Comparison of ENCODE assay signal across 22 cellular contexts in the genomic region with DNA sequence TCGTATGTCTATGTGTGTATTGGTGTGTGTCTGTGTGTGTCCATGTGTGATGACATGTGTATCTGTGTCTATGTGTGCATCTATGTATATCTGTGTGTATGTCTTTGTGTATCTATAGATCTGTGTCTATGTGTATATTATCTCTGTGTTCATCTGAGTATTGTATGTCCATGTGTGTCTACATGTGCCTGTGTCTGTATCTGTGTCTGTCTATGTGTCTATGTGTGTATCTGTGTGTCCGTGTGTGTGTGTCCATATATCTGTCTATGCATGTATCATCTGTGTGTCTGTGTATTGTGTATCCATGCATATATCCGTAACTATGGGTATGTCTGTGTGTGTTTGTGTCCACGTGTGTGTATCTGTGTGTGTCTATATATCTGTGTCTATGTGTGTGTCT. TPM values are rescaled to one million over a fixed set of nuclear protein-coding genes. Genes with fewer than 3 reads are reported as not detected.
DNase-seq lines count a peak whose midpoint lies in the region; ATAC-seq and TF ChIP-seq lines count a peak whose summit lies in the region.
"Had no signal": no experiment of that assay in that cellular context is flagged by ENCODE, and none has a peak within 500 bp of the region (broad histone marks: within the 10 kb centered on the region; RNA-seq: fewer than 3 reads in every experiment).

No MANE protein-coding gene starts in this region.

- TF ChIP-seq CTCF in Caco-2 (IDR thresholded peaks at IDR 0.05; ENCODE audit: insufficient read depth in 1 of 2, low read depth in 1 of 2, low read length in 1 of 2, severe bottlenecking in 1 of 2, unreplicated experiment in 1 of 2): no peak
- TF ChIP-seq CTCF in Panc1 (IDR thresholded peaks at IDR 0.05): no peak
- TF ChIP-seq CTCF in progenitor cell of endocrine pancreas (IDR thresholded peaks at IDR 0.05; ENCODE audit: unreplicated experiment): no peak
- TF ChIP-seq CTCF in osteoblast (IDR thresholded peaks at IDR 0.05; ENCODE audit: extremely low read depth, low read depth, low read length): no peak

- H3K4me3 ChIP-seq in Caco-2 (ENCODE audit: low read depth, low read length) (no peak overlapping the region), Panc1 (ENCODE audit: low read depth in 2 of 2, low read length in 2 of 2) (no peak overlapping the region), osteoblast (ENCODE audit: insufficient read depth, low read length) (no peak overlapping the region)
- H3K4me3 ChIP-seq: A549, Peyer's patch had no signal

- no peak overlapping the region for H3K4me3 Mint-ChIP-seq in Caco-2 (ENCODE audit: unreplicated experiment)
- H3K4me3 Mint-ChIP-seq in immature natural killer cell: peak overlapping the region in 3 of 5 donors; percentile 3 to 43 (median 10)
- H3K4me3 Mint-ChIP-seq in progenitor cell of endocrine pancreas (ENCODE audit: low read depth): peak overlapping the region; percentile 18

- peaks cover 15% of the 10 kb centered on the region for H3K79me2 ChIP-seq in osteoblast (ENCODE audit: insufficient read depth, low read length)

- H3K4me1 ChIP-seq in Caco-2: peaks cover 13% of the 10 kb centered on the region; the same call in 1 of the 2 replicates
- H3K4me1 ChIP-seq in Panc1 (ENCODE audit: control insufficient read depth, insufficient read depth, low read length): peaks cover 12% of the 10 kb centered on the region
- H3K4me1 ChIP-seq in osteoblast (ENCODE audit: insufficient read depth, low read length): peaks cover 17% of the 10 kb centered on the region
- H3K4me1 ChIP-seq: BE2C had no signal

- POLR2A ChIA-PET in Caco-2 (lab: Charles Lee): no interaction called here
- POLR2A ChIA-PET in Panc1 (lab: Charles Lee): no interaction called here

- H3K27ac Mint-ChIP-seq in Caco-2 (ENCODE audit: unreplicated experiment): no peak overlapping the region
- H3K27ac Mint-ChIP-seq in immature natural killer cell: no peak overlapping the region
- no peak overlapping the region for H3K27ac Mint-ChIP-seq in progenitor cell of endocrine pancreas

- intact Hi-C loops in Caco-2 (cut with micrococcal nuclease; ENCODE audit: unreplicated experiment) (no loop called here), Panc1 (cut with micrococcal nuclease; ENCODE audit: unreplicated experiment) (no loop called here)

- no peaks in the 10 kb centered on the region for H3K27me3 ChIP-seq in Caco-2 (replicated peaks; ENCODE audit: control insufficient read depth, insufficient read depth, low read length)
- no peaks in the 10 kb centered on the region for H3K27me3 ChIP-seq in Panc1 (ENCODE audit: control insufficient read depth, insufficient read depth, low read length)
- H3K27me3 ChIP-seq in osteoblast (ENCODE audit: insufficient read depth, low read length): no peaks in the 10 kb centered on the region
- H3K27me3 ChIP-seq: Peyer's patch had no signal

- no peak for ATAC-seq in Panc1
- ATAC-seq: A549 had no signal

- H3K27me3 Mint-ChIP-seq in Caco-2 (ENCODE audit: insufficient read depth, unreplicated experiment): no peaks in the 10 kb centered on the region
- H3K27me3 Mint-ChIP-seq in immature natural killer cell (ENCODE audit: low read depth in 3 of 3): peaks cover 0 to 9% (median 8%) of the 10 kb centered on the region in 3 donors
- peaks cover 35% of the 10 kb centered on the region for H3K27me3 Mint-ChIP-seq in progenitor cell of endocrine pancreas

- peaks cover 16% of the 10 kb centered on the region for H4K20me1 ChIP-seq in osteoblast (ENCODE audit: insufficient read depth, low read length)

- H3K9me3 ChIP-seq in Caco-2 (no peaks in the 10 kb centered on the region), Panc1 (ENCODE audit: control insufficient read depth, insufficient read depth, low read depth, low read length) (no peaks in the 10 kb centered on the region), osteoblast (ENCODE audit: low read depth, low read length) (no peaks in the 10 kb centered on the region)
- H3K9me3 ChIP-seq: A549, BE2C, Peyer's patch, SK-N-SH had no signal

- CTCF ChIA-PET in Caco-2 (lab: Charles Lee) (no interaction called here), Panc1 (lab: Charles Lee) (no interaction called here)

- H3K36me3 ChIP-seq in Caco-2 (ENCODE audit: control insufficient read depth, insufficient read depth, low read length) (no peaks in the 10 kb centered on the region), Panc1 (ENCODE audit: control insufficient read depth, insufficient read depth, low read length) (peaks cover 2% of the 10 kb centered on the region; the same call in 1 of the 2 replicates), osteoblast (ENCODE audit: insufficient read depth, low read length) (peaks cover 5% of the 10 kb centered on the region)
- H3K36me3 ChIP-seq: BE2C, Peyer's patch had no signal

- H3K27ac ChIP-seq in Panc1 (ENCODE audit: low read length): no peak overlapping the region
- no peak overlapping the region for H3K27ac ChIP-seq in osteoblast (ENCODE audit: low read depth, low read length)
- H3K27ac ChIP-seq: A549, Peyer's patch had no signal

- in situ Hi-C loops in Panc1 (cut with HindIII; ENCODE audit: low pct_unique_long_range_greater_than_20kb, low sequenced_read_pairs): no loop called here

- peaks cover 6% of the 10 kb centered on the region for H3K4me1 Mint-ChIP-seq in Caco-2 (ENCODE audit: low read depth, unreplicated experiment)
- H3K4me1 Mint-ChIP-seq in immature natural killer cell: peaks cover 5 to 6% of the 10 kb centered on the region in 2 donors
- peaks cover 12% of the 10 kb centered on the region for H3K4me1 Mint-ChIP-seq in progenitor cell of endocrine pancreas (ENCODE audit: low read depth)

- H2AFZ ChIP-seq in osteoblast (ENCODE audit: low read length): no peak overlapping the region

- no peak for DNase-seq in Caco-2
- no peak for DNase-seq in Panc1 (ENCODE audit: low read depth, low spot score)
- no peak for DNase-seq in immature natural killer cell
- DNase-seq in progenitor cell of endocrine pancreas (ENCODE audit: low spot score, unreplicated experiment): no peak
- DNase-seq in osteoblast (ENCODE audit: insufficient read length, low spot score, missing footprints): no peak
- no peak for DNase-seq in amygdala (lab: John Stamatoyannopoulos, UW)
- no peak for DNase-seq in NK-92 (lab: John Stamatoyannopoulos, UW; ENCODE audit: unreplicated experiment)
- DNase-seq in anterior cingulate cortex (lab: John Stamatoyannopoulos, UW): no peak
- DNase-seq: BE2C, DMS53, GOT3, HCEC 1CT, NCI-H1048, NCI-H1417, NCI-H1694, NCI-H2029 treated with DMSO at 0.1 percent for 48 hours, NCI-H446 treated with DMSO at 0.1 percent for 48 hours, NCI-H82, Peyer's patch, SK-N-SH had no signal

- H3K36me3 Mint-ChIP-seq in Caco-2 (ENCODE audit: insufficient read depth, unreplicated experiment): no peaks in the 10 kb centered on the region
- no peaks in the 10 kb centered on the region for H3K36me3 Mint-ChIP-seq in immature natural killer cell
- H3K36me3 Mint-ChIP-seq in progenitor cell of endocrine pancreas (ENCODE audit: insufficient read depth): no peaks in the 10 kb centered on the region

- BruUV-seq in Caco-2 (replicated peaks; lab: Mats Ljungman, UMichigan): TSS peak; percentile 46
- TSS peak; percentile 79 for BruUV-seq in Panc1 (replicated peaks; lab: Mats Ljungman, UMichigan)

- no peaks in the 10 kb centered on the region for H3K9me3 Mint-ChIP-seq in Caco-2 (ENCODE audit: unreplicated experiment)
- H3K9me3 Mint-ChIP-seq in immature natural killer cell: no peaks in the 10 kb centered on the region
- H3K9me3 Mint-ChIP-seq in progenitor cell of endocrine pancreas (ENCODE audit: low read depth): no peaks in the 10 kb centered on the region

- H3K4me2 ChIP-seq in osteoblast (ENCODE audit: insufficient read depth, low read length): no peak overlapping the region
- H3K4me2 ChIP-seq: A549, SK-N-SH had no signal

RNA-seq across cellular contexts. Expression of a gene that starts 2.7 kb away (rescaled TPM):
- total RNA-seq in Caco-2 (2022) (34.0 and 37.6 TPM in 2 replicates), Panc1 (2021; ENCODE audit: unreplicated experiment) (62.4 TPM), progenitor cell of endocrine pancreas (32.9 and 33.3 TPM in 2 replicates), osteoblast (38.6 and 46.0 TPM in 2 replicates)
- polyA plus RNA-seq in Panc1 (2012; ENCODE audit: insufficient read length): 91.8 TPM
- not detected for polyA plus RNA-seq in immature natural killer cell
- total RNA-seq: OCI-LY7 had no signal
